Comparison of ENCODE assay signal across 1 cellular context in the genomic region with DNA sequence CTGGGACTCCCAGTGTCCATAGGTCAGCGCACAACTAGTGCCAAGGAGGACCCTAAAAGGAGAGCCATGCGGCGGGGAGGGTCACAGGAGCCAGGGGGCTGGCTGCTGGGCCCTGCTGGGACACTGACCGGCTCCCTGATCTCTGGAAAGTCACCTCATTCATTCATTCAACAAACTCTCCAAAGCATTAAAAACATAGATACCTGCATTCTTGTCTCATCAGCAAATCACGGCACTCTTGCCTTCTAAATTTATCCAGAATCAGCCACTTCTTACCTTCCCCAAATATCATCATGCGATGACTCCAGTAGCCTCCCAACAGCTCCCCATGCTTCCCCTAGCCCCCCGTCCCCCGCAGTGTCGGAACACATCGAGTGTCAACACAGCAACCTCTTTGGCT.
TF ChIP-seq lines count a peak whose summit lies in the region.

No MANE protein-coding gene starts in this region.

TF ChIP-seq in K562, 482 proteins besides CTCF, POLR2A, EP300 and RAD21 (continued from another document):
- TF ChIP-seq, protein P1, sequence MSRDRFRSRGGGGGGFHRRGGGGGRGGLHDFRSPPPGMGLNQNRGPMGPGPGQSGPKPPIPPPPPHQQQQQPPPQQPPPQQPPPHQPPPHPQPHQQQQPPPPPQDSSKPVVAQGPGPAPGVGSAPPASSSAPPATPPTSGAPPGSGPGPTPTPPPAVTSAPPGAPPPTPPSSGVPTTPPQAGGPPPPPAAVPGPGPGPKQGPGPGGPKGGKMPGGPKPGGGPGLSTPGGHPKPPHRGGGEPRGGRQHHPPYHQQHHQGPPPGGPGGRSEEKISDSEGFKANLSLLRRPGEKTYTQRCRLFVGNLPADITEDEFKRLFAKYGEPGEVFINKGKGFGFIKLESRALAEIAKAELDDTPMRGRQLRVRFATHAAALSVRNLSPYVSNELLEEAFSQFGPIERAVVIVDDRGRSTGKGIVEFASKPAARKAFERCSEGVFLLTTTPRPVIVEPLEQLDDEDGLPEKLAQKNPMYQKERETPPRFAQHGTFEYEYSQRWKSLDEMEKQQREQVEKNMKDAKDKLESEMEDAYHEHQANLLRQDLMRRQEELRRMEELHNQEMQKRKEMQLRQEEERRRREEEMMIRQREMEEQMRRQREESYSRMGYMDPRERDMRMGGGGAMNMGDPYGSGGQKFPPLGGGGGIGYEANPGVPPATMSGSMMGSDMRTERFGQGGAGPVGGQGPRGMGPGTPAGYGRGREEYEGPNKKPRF (IDR thresholded peaks at IDR 0.05; ENCODE audit: low read depth, low read length) = no peak
